ENCODE assay signal across 8 cellular contexts in genomic region chr3:10164546-10165393, GRCh38. TPM values are rescaled to one million over a fixed set of nuclear protein-coding genes. Genes with fewer than 3 reads are reported as not detected.
A peak's percentile ranks its signal among the peaks of the same experiment; 100 is the strongest.
DNase-seq lines count a peak whose midpoint lies in the region; FAIRE-seq and TF ChIP-seq lines count a peak whose summit lies in the region.

TSS of gene IRAK2 (plus strand) at chr3:10164919. CDS start at chr3:10164955, 36 bp downstream.

- peak within 1 kb of the TSS; percentile 85 for H3K9ac ChIP-seq in endothelial cell of umbilical vein (replicated peaks; ENCODE audit: extremely low read depth, insufficient read depth, low read length)

- no peak within 1 kb of the TSS for H3K27ac Mint-ChIP-seq in mesothelial cell of epicardium

- no peaks in the 10 kb centered on the region for H3K79me2 ChIP-seq in endothelial cell of umbilical vein (ENCODE audit: control insufficient read depth, insufficient read depth, low read length)

- H3K4me1 ChIP-seq in endothelial cell of umbilical vein (ENCODE audit: control insufficient read depth, extremely low read depth, insufficient read depth, low read length), result peaks cover 2% of the 10 kb centered on the region

- POLR2A ChIA-PET in HEK293T (lab: Yijun Ruan, JAX) (interaction anchor here (1.1 kb wide), 1 partner anchor 23 kb away, joined by 4 read pairs; the partner anchor contains the start of gene VHL), endothelial cell of umbilical vein (lab: Charles Lee) (interaction anchor here (0.7 to 1.0 kb wide), 2 partner anchors 21 to 83 kb away, joined by 3 read pairs; partner anchors contain the start of gene TATDN2)

- no peaks in the 10 kb centered on the region for H3K27me3 ChIP-seq in endothelial cell of umbilical vein (ENCODE audit: control insufficient read depth in 2 of 2, insufficient read depth in 2 of 2, low read length in 2 of 2)

- peak within 1 kb of the TSS; percentile 63 to 79 (median 78) for H3K4me3 ChIP-seq in endothelial cell of umbilical vein (replicated peaks in 1 of 3; ENCODE audit: insufficient read depth in 1 of 3, low read depth in 1 of 3, low read length in 3 of 3)

- H3K27me3 Mint-ChIP-seq in mesothelial cell of epicardium (ENCODE audit: low read depth), result no peaks in the 10 kb centered on the region

- peak; percentile 75 for TF ChIP-seq POLR2A in endothelial cell of umbilical vein (IDR thresholded peaks at IDR 0.05; ENCODE audit: low read depth, low read length)

- H3K9me1 ChIP-seq in endothelial cell of umbilical vein (replicated peaks; ENCODE audit: control insufficient read depth, extremely low read depth, insufficient read depth, low read length), result no peaks in the 10 kb centered on the region

- peaks cover 3% of the 10 kb centered on the region for H3K36me3 Mint-ChIP-seq in mesothelial cell of epicardium

- no peaks in the 10 kb centered on the region for H4K20me1 ChIP-seq in endothelial cell of umbilical vein (replicated peaks; ENCODE audit: control insufficient read depth, extremely low read depth, insufficient read depth, low read length)

- H3K4me1 Mint-ChIP-seq in mesothelial cell of epicardium, result peaks cover 5% of the 10 kb centered on the region

- intact Hi-C loops in endothelial cell of umbilical vein (cut with micrococcal nuclease), result loop anchor here (1.0 to 2.0 kb wide), 4 partner anchors 25 to 61 kb away; no protein-coding TSS in a partner anchor

- TF ChIP-seq CTCF in GM12874 (IDR thresholded peaks at IDR 0.05; ENCODE audit: insufficient read depth, low read depth, low read length), result peak; percentile 97
- TF ChIP-seq CTCF in endothelial cell of umbilical vein (IDR thresholded peaks at IDR 0.05; ENCODE audit: extremely low read depth in 1 of 2, insufficient read depth in 1 of 2, low read depth in 1 of 2, low read length in 2 of 2), result peak; percentile 40 to 79
- peak; percentile 84 for TF ChIP-seq CTCF in mesothelial cell of epicardium (IDR thresholded peaks at IDR 0.05; ENCODE audit: unreplicated experiment)

- BruUV-seq in endothelial cell of umbilical vein (replicated peaks; lab: Mats Ljungman, UMichigan), result no TSS peak

- H3K9me3 Mint-ChIP-seq in mesothelial cell of epicardium, result peaks cover 13% of the 10 kb centered on the region

- CTCF ChIA-PET in HEK293T (lab: Yijun Ruan, JAX) (no interaction called here), endothelial cell of umbilical vein (lab: Charles Lee) (interaction anchor here (0.7 to 2.2 kb wide), 9 partner anchors 9 to 50 kb away, joined by 3 to 11 read pairs (median 4); no protein-coding TSS in a partner anchor)

- H3K4me2 ChIP-seq in endothelial cell of umbilical vein (ENCODE audit: insufficient read depth, low read length), result peak within 1 kb of the TSS; percentile 62

- peak within 1 kb of the TSS; percentile 96 for H2AFZ ChIP-seq in endothelial cell of umbilical vein (ENCODE audit: low read depth, low read length)

- dilution Hi-C loops in endothelial cell of umbilical vein (cut with MboI; ENCODE audit: extremely low pct_ligation_motif_present, low sequenced_read_pairs), result no loop called here

- FAIRE-seq in endothelial cell of umbilical vein (lab: Jason Lieb, UNC), result peak; percentile 72

- peak within 1 kb of the TSS; percentile 42 for H3K27ac ChIP-seq in endothelial cell of umbilical vein (ENCODE audit: insufficient read depth, low read depth, low read length)

- peak within 1 kb of the TSS; percentile 72 for H3K4me3 Mint-ChIP-seq in mesothelial cell of epicardium

- no peaks in the 10 kb centered on the region for H3K9me3 ChIP-seq in endothelial cell of umbilical vein (replicated peaks; ENCODE audit: control insufficient read depth, insufficient read depth, low read length)

- DNase-seq in HEK293T (ENCODE audit: extremely low spot score), result peak; percentile 88
- DNase-seq in NCI-H2196 (lab: John Stamatoyannopoulos, UW; ENCODE audit: unreplicated experiment), result peak; percentile 34
- DNase-seq in activated CD8-positive, alpha-beta memory T cell treated with anti-CD3 and anti-CD28 coated beads, Interleukin-2, amount 50 U/mL, for 48 hours, result peak; percentile 83
- peak; percentile 66 for DNase-seq in endothelial cell of umbilical vein (ENCODE audit: low read depth, low spot score)
- peak; percentile 51 to 71 for DNase-seq in mesothelial cell of epicardium (ENCODE audit: low spot score in 2 of 2, unreplicated experiment in 2 of 2)
- DNase-seq in stimulated activated CD8-positive, alpha-beta memory T cell treated with anti-CD3 and anti-CD28 coated beads, Interleukin-15, amount 100 ng/mL, for 48 hours (ENCODE audit: low read depth in 2 of 2), result peak; percentile 30 to 31
- no peak for DNase-seq in NCI-H1048 (lab: John Stamatoyannopoulos, UW)

- no peaks in the 10 kb centered on the region for H3K36me3 ChIP-seq in endothelial cell of umbilical vein (ENCODE audit: control insufficient read depth in 2 of 2, extremely low read depth in 1 of 2, insufficient read depth in 2 of 2, low read length in 2 of 2)

TF ChIP-seq in HEK293T, 16 proteins besides CTCF, POLR2A, EP300 and RAD21:
- peak; percentile 87 for TF ChIP-seq L3MBTL2 (conservative IDR thresholded peaks at IDR 0.05)
- no peak for TF ChIP-seq SP1 (IDR thresholded peaks at IDR 0.05)

TF ChIP-seq in endothelial cell of umbilical vein, 7 proteins besides CTCF, POLR2A, EP300 and RAD21:
- TF ChIP-seq EZH2 (IDR thresholded peaks at IDR 0.05; ENCODE audit: borderline replicate concordance, low read depth, low read length, severe bottlenecking), result no peak
- no peak for TF ChIP-seq GATA2 (IDR thresholded peaks at IDR 0.05; ENCODE audit: insufficient read depth, insufficient read length, low read depth, low read length)
- TF ChIP-seq FOS (IDR thresholded peaks at IDR 0.05; ENCODE audit: borderline replicate concordance, insufficient read depth, low read length), result no peak
- TF ChIP-seq POLR2AphosphoS5 (IDR thresholded peaks at IDR 0.05; ENCODE audit: insufficient read depth, low read depth, low read length), result peak; percentile 60

RNA-seq across cellular contexts. Expression of gene IRAK2, which starts in this region (rescaled TPM):
- 10.0 and 11.1 TPM in 2 replicates for total RNA-seq in endothelial cell of umbilical vein
- 7.3 and 7.9 TPM in 2 replicates for polyA plus RNA-seq in endothelial cell of umbilical vein
- 7.8 TPM in 2 replicates for polyA plus RNA-seq in endothelial cell of umbilical vein (2011; cell fraction: cytosol; rRNA removed)
- 6.7 and 7.3 TPM in 2 replicates for polyA plus RNA-seq in endothelial cell of umbilical vein (2011; cell fraction: nucleus; rRNA removed)
- 6.2 and 7.9 TPM in 2 replicates for polyA plus RNA-seq in endothelial cell of umbilical vein (2012)
- 7.6 and 7.7 TPM in 2 replicates for polyA minus RNA-seq in endothelial cell of umbilical vein
- polyA minus RNA-seq in endothelial cell of umbilical vein (2011; cell fraction: cytosol; rRNA and poly(A)+ RNA removed), result 7.8 TPM
- 5.3 and 5.7 TPM in 2 replicates for polyA minus RNA-seq in endothelial cell of umbilical vein (2011; cell fraction: nucleus; rRNA and poly(A)+ RNA removed)
- 0.69 to 0.97 TPM (median 0.77 TPM) in 3 replicates for total RNA-seq in mesothelial cell of epicardium

Comparison
In these comparisons a context has a peak if more than half of its experiments do, and no peak if none do; other contexts are left out.
1. Peak in DNase-seq in mesothelial cell of epicardium; RNA of the gene not detected or under 1 TPM.